In genomic region chr1:205142105-205142475, GRCh38 we compare ENCODE assay signal across 15 cellular contexts. TPM values are rescaled to one million over a fixed set of nuclear protein-coding genes. Genes with fewer than 3 reads are reported as not detected.
DNase-seq lines count a peak whose midpoint lies in the region; ATAC-seq, FAIRE-seq and TF ChIP-seq lines count a peak whose summit lies in the region.
"Had no signal": no experiment of that assay in that cellular context is flagged by ENCODE, and none has a peak within 500 bp of the region (broad histone marks: within the 10 kb centered on the region; RNA-seq: fewer than 3 reads in every experiment).

No MANE protein-coding gene starts in this region.

- no peaks in the 10 kb centered on the region for H4K20me1 ChIP-seq in HCT116 (ENCODE audit: insufficient read depth)

- intact Hi-C loops in HCT116 (cut with micrococcal nuclease), result loop anchor here (1.0 kb wide), 1 partner anchor 114 kb away; no protein-coding TSS in a partner anchor
- intact Hi-C loops in A673 (cut with micrococcal nuclease; ENCODE audit: unreplicated experiment), result loop anchor here (5.0 kb wide), 1 partner anchor 155 kb away; no protein-coding TSS in a partner anchor

- TF ChIP-seq RAD21 in A549 (conservative IDR thresholded peaks at IDR 0.05 in 1 of 2, IDR thresholded peaks at IDR 0.05 in 1 of 2) (no peak), HCT116 (IDR thresholded peaks at IDR 0.05; ENCODE audit: low read depth) (no peak)

- H3K4me1 ChIP-seq in A549, result peaks cover 19% of the 10 kb centered on the region
- peaks cover 2 to 7% of the 10 kb centered on the region in 2 experiments; a peak in 3 of 4 replicates for H3K4me1 ChIP-seq in HCT116 (ENCODE audit: control insufficient read depth in 1 of 2, insufficient read depth in 2 of 2, low read length in 2 of 2)
- peaks cover 39% of the 10 kb centered on the region for H3K4me1 ChIP-seq in adipocyte (ENCODE audit: control insufficient read depth, insufficient read depth, low read length)
- H3K4me1 ChIP-seq in A673 (ENCODE audit: insufficient read depth, low read length, poor library complexity, severe bottlenecking), result no peaks in the 10 kb centered on the region

- 0 out of 4 replicates have a peak, but pooled peaks cover 0 to 3% of the 10 kb centered on the region in 2 experiments for H3K36me3 ChIP-seq in HCT116 (ENCODE audit: control insufficient read depth in 1 of 2, insufficient read depth in 2 of 2, low read length in 2 of 2)
- peaks cover 4% of the 10 kb centered on the region for H3K36me3 ChIP-seq in adipocyte (ENCODE audit: control insufficient read depth, insufficient read depth, low read length, severe bottlenecking)
- no peaks in the 10 kb centered on the region for H3K36me3 ChIP-seq in A673 (ENCODE audit: insufficient read depth, low read length, poor library complexity, severe bottlenecking)

- BruUV-seq in HCT116 (replicated peaks; lab: Mats Ljungman, UMichigan), result no TSS peak
- BruUV-seq in A673 (replicated peaks; lab: Mats Ljungman, UMichigan), result no TSS peak

- peak overlapping the region; percentile 40; the same call in 2 of the 3 replicates for H3K4me2 ChIP-seq in A549
- 0 out of 2 replicates have a peak overlapping the region, but pooled peaks have one; percentile 0 for H3K4me2 ChIP-seq in HCT116 (ENCODE audit: low read length)

- H3K27me3 Mint-ChIP-seq in memory B cell, result no peaks in the 10 kb centered on the region
- H3K27me3 Mint-ChIP-seq: activated CD4-positive, alpha-beta T cell treated with anti-CD3 and anti-CD28 coated beads, Interleukin-2, amount 10 ng/mL, durations not matched to agents 24 days and 14 days; dendritic cell treated with granulocyte-macrophage colony-stimulating factor and Interleukin-4, amounts not matched to agents 40 ng/mL and 50 ng/mL, for 4 days; IgD-negative memory B cell had no signal

- WGBS in A549 (ENCODE audit: missing lambda C conversion rate), result 33% methylated on average over 2 of the region's 2 CpGs

- H3K27me3 ChIP-seq in HCT116 (ENCODE audit: insufficient read depth, low read length) (no peaks in the 10 kb centered on the region), adipocyte (replicated peaks; ENCODE audit: control insufficient read depth, insufficient read depth, low read length) (no peaks in the 10 kb centered on the region), A673 (replicated peaks; ENCODE audit: insufficient read depth, low read depth, low read length, poor library complexity) (no peaks in the 10 kb centered on the region)
- H3K27me3 ChIP-seq: ascending aorta, testis had no signal

- H3K4me3 ChIP-seq in A549 (no peak overlapping the region), HCT116 (replicated peaks in 1 of 2; ENCODE audit: low read depth in 1 of 2, low read length in 2 of 2) (no peak overlapping the region), adipocyte (ENCODE audit: low read length) (peak overlapping the region; percentile 35), A673 (ENCODE audit: low read depth, low read length, poor library complexity, severe bottlenecking) (no peak overlapping the region)
- H3K4me3 ChIP-seq: testis had no signal

- RAD21 ChIA-PET in HCT116 (lab: Charles Lee; ENCODE audit: low non-redundant PET in 1 of 2, low total read pairs in 2 of 2, uncharacterized antibody in 2 of 2, unreplicated experiment in 2 of 2), result interaction anchor here (1.2 to 1.6 kb wide), 2 partner anchors 153 kb away, joined by 5 read pairs; no protein-coding TSS in a partner anchor

- no peaks in the 10 kb centered on the region for H3K9me3 ChIP-seq in A549
- no peaks in the 10 kb centered on the region for H3K9me3 ChIP-seq in HCT116 (ENCODE audit: control insufficient read depth in 1 of 2, insufficient read depth in 1 of 2, low read depth in 1 of 2, low read length in 2 of 2)
- H3K9me3 ChIP-seq in adipocyte (ENCODE audit: control insufficient read depth, low read length), result no peaks in the 10 kb centered on the region
- H3K9me3 ChIP-seq in A673 (ENCODE audit: low read depth, low read length, poor library complexity, severe bottlenecking), result no peaks in the 10 kb centered on the region
- H3K9me3 ChIP-seq: ascending aorta, testis had no signal

- peak overlapping the region in 1 of 2 experiments; percentile 63; a peak in 1 of 6 replicates for H3K27ac ChIP-seq in A549
- H3K27ac ChIP-seq in HCT116 (ENCODE audit: low read depth, low read length), result no peak overlapping the region
- H3K27ac ChIP-seq in A673 (ENCODE audit: low read depth, low read length, poor library complexity, severe bottlenecking), result no peak overlapping the region
- H3K27ac ChIP-seq: ascending aorta, testis had no signal

- peaks cover 20% of the 10 kb centered on the region for H3K4me1 Mint-ChIP-seq in memory B cell

- peak in 1 of 2 experiments; percentile 42; a peak in 3 of 6 replicates for ATAC-seq in A549
- ATAC-seq in HCT116, result 0 out of 2 replicates have a peak, but pooled peaks have one; percentile 15
- no peak for ATAC-seq in memory B cell (ENCODE audit: low read depth)
- no peak for ATAC-seq in HG03196 (IDR thresholded peaks at IDR 0.05; ENCODE audit: unreplicated experiment)

- no peak for DNase-seq in A549 (ENCODE audit: low read depth in 1 of 2, low spot score in 1 of 2)
- DNase-seq in HCT116 (ENCODE audit: low read depth, low spot score), result no peak
- DNase-seq in adipocyte (ENCODE audit: low read depth), result no peak
- DNase-seq in memory B cell (ENCODE audit: low spot score in 2 of 2), result no peak
- DNase-seq in A673 (ENCODE audit: low spot score), result no peak
- no peak for DNase-seq in NCI-H2227 (lab: John Stamatoyannopoulos, UW; ENCODE audit: unreplicated experiment)
- DNase-seq in GM19238 (ENCODE audit: insufficient read length, low spot score), result no peak

- POLR2A ChIA-PET in A549 (lab: Yijun Ruan, JAX) (interaction anchor here (0.9 kb wide), 1 partner anchor 30 kb away, joined by 3 read pairs; no protein-coding TSS in a partner anchor), HCT116 (lab: Charles Lee) (no interaction called here), A673 (lab: Charles Lee; ENCODE audit: low non-redundant PET) (no interaction called here)

- FAIRE-seq in A549 (lab: Jason Lieb, UNC), result no peak

- H3K9me2 ChIP-seq in HCT116 (ENCODE audit: insufficient read depth), result no peaks in the 10 kb centered on the region

- peaks cover 2% of the 10 kb centered on the region for H3K36me3 Mint-ChIP-seq in memory B cell

- H3K79me2 ChIP-seq in HCT116 (ENCODE audit: insufficient read depth, low read length), result no peaks in the 10 kb centered on the region

- TF ChIP-seq CTCF in A549 (IDR thresholded peaks at IDR 0.05) (no peak), HCT116 (IDR thresholded peaks at IDR 0.05 in 2 of 3, conservative IDR thresholded peaks at IDR 0.05 in 1 of 3; ENCODE audit: borderline replicate concordance in 1 of 3, insufficient read depth in 1 of 3, low read depth in 2 of 3, low read length in 2 of 3) (no peak), A673 (conservative IDR thresholded peaks at IDR 0.05; ENCODE audit: low read depth, low read length) (no peak)

- H2AFZ ChIP-seq in HCT116 (ENCODE audit: low read depth, low read length, poor library complexity, severe bottlenecking), result no peak overlapping the region

- TF ChIP-seq POLR2A in A549 (IDR thresholded peaks at IDR 0.05; ENCODE audit: low read length) (no peak), HCT116 (IDR thresholded peaks at IDR 0.05; ENCODE audit: borderline replicate concordance, extremely low read depth, insufficient read depth, insufficient read length) (no peak)

- TF ChIP-seq EP300 in A549 (IDR thresholded peaks at IDR 0.05), result no peak

- CTCF ChIA-PET in A549 (lab: Yijun Ruan, JAX), result interaction anchor here (0.9 to 5.5 kb wide), 33 partner anchors 9 to 185 kb away, joined by 3 to 56 read pairs (median 6); partner anchors contain the start of genes NUAK2 and RBBP5
- CTCF ChIA-PET in HCT116 (lab: Charles Lee), result interaction anchor here (0.8 to 1.9 kb wide), 11 partner anchors 9 to 335 kb away, joined by 3 to 17 read pairs (median 5); partner anchors contain the start of gene RBBP5
- CTCF ChIA-PET in A673 (lab: Charles Lee), result interaction anchor here (0.8 to 1.5 kb wide), 3 partner anchors 16 to 153 kb away, joined by 3 to 9 read pairs (median 5); partner anchors contain the start of gene RBBP5

- peak overlapping the region; percentile 60 for H3K27ac Mint-ChIP-seq in memory B cell
- H3K27ac Mint-ChIP-seq: activated CD4-positive, alpha-beta T cell treated with anti-CD3 and anti-CD28 coated beads, Interleukin-2, amount 10 ng/mL, durations not matched to agents 24 days and 14 days; activated T-helper 1 cell treated with anti-CD3 and anti-CD28 coated beads, Interleukin-12 subunit alpha, Interleukin-12 subunit beta, Interleukin-2, Interleukin-4 antibody, amounts not matched to agents 30 ng/mL and 10 ng/mL and 1 ng/mL, durations not matched to agents 14 hours and 24 hours and 36 hours; dendritic cell treated with granulocyte-macrophage colony-stimulating factor and Interleukin-4, amounts not matched to agents 40 ng/mL and 50 ng/mL, for 4 days; IgD-negative memory B cell; T-helper 2 cell treated with Interferon-gamma antibody and Interleukin-4, amounts not matched to agents 5 μg/mL and 100 μg/mL, for 36 hours had no signal

- H3K9ac ChIP-seq in HCT116 (ENCODE audit: low read length) (no peak overlapping the region), adipocyte (ENCODE audit: low read length) (peak overlapping the region; percentile 48)

- no peaks in the 10 kb centered on the region for H3K9me3 Mint-ChIP-seq in memory B cell
- H3K9me3 Mint-ChIP-seq: activated CD4-positive, alpha-beta T cell treated with anti-CD3 and anti-CD28 coated beads, Interleukin-2, amount 10 ng/mL, durations not matched to agents 24 days and 14 days; activated T-helper 1 cell treated with anti-CD3 and anti-CD28 coated beads, Interleukin-12 subunit alpha, Interleukin-12 subunit beta, Interleukin-2, Interleukin-4 antibody, amounts not matched to agents 30 ng/mL and 10 ng/mL and 1 ng/mL, durations not matched to agents 14 hours and 24 hours and 36 hours; dendritic cell treated with granulocyte-macrophage colony-stimulating factor and Interleukin-4, amounts not matched to agents 40 ng/mL and 50 ng/mL, for 4 days; IgD-negative memory B cell; T-helper 2 cell treated with Interferon-gamma antibody and Interleukin-4, amounts not matched to agents 5 μg/mL and 100 μg/mL, for 36 hours had no signal

- no peak overlapping the region for H3K4me3 Mint-ChIP-seq in memory B cell
- H3K4me3 Mint-ChIP-seq: activated CD4-positive, alpha-beta T cell treated with anti-CD3 and anti-CD28 coated beads, Interleukin-2, amount 10 ng/mL, durations not matched to agents 24 days and 14 days; activated T-helper 1 cell treated with anti-CD3 and anti-CD28 coated beads, Interleukin-12 subunit alpha, Interleukin-12 subunit beta, Interleukin-2, Interleukin-4 antibody, amounts not matched to agents 30 ng/mL and 10 ng/mL and 1 ng/mL, durations not matched to agents 14 hours and 24 hours and 36 hours; dendritic cell treated with granulocyte-macrophage colony-stimulating factor and Interleukin-4, amounts not matched to agents 40 ng/mL and 50 ng/mL, for 4 days; T-helper 2 cell treated with Interferon-gamma antibody and Interleukin-4, amounts not matched to agents 5 μg/mL and 100 μg/mL, for 36 hours had no signal

RNA-seq across cellular contexts. Expression of gene RBBP5, which starts 20.3 kb away (rescaled TPM):
- polyA plus RNA-seq in A549 (2011; rRNA removed) (18.6 and 21.8 TPM in 2 replicates), A549 (2017; fragmentation: RNase III; extraction: RNeasy Plus Mini Kit Qiagen cat#74134 plus additional on column Dnase treatment) (14.1 to 15.9 TPM (median 14.5 TPM) in 3 replicates)
- polyA plus RNA-seq in A549 (2012; cell fraction: cytosol; rRNA removed), result 5.2 and 5.5 TPM in 2 replicates
- 2.9 and 4.5 TPM in 2 replicates for polyA plus RNA-seq in A549 (2012; cell fraction: nucleus; rRNA removed)
- 19.7 and 21.4 TPM in 2 replicates for polyA minus RNA-seq in A549 (2011; rRNA and poly(A)+ RNA removed)
- total RNA-seq in HCT116 (2021; ENCODE audit: unreplicated experiment) (24.5 TPM), A673 (2021) (24.4 and 32.0 TPM in 2 replicates)
- 7.3 and 8.5 TPM in 2 replicates for polyA plus RNA-seq in HCT116 (2012)

RNA-seq across cellular contexts. Expression of gene TMEM81, which starts 57.8 kb away (rescaled TPM):
- polyA plus RNA-seq in A549 (2011; rRNA removed) (4.3 and 5.4 TPM in 2 replicates), A549 (2017; fragmentation: RNase III; extraction: RNeasy Plus Mini Kit Qiagen cat#74134 plus additional on column Dnase treatment) (2.0 to 2.3 TPM (median 2.2 TPM) in 3 replicates)
- polyA plus RNA-seq in A549 (2012; cell fraction: cytosol; rRNA removed), result 1.4 and 1.5 TPM in 2 replicates
- 1.8 and 3.6 TPM in 2 replicates for polyA plus RNA-seq in A549 (2012; cell fraction: nucleus; rRNA removed)
- polyA minus RNA-seq in A549 (2011; rRNA and poly(A)+ RNA removed), result 6.2 and 7.4 TPM in 2 replicates
- total RNA-seq in HCT116 (2021; ENCODE audit: unreplicated experiment) (4.9 TPM), A673 (2021) (5.4 and 5.9 TPM in 2 replicates)
- polyA plus RNA-seq in HCT116 (2012), result 3.0 and 4.1 TPM in 2 replicates
- total RNA-seq: ascending aorta had no signal
